11 cellular contexts compared by ENCODE assay signal in the genomic region with DNA sequence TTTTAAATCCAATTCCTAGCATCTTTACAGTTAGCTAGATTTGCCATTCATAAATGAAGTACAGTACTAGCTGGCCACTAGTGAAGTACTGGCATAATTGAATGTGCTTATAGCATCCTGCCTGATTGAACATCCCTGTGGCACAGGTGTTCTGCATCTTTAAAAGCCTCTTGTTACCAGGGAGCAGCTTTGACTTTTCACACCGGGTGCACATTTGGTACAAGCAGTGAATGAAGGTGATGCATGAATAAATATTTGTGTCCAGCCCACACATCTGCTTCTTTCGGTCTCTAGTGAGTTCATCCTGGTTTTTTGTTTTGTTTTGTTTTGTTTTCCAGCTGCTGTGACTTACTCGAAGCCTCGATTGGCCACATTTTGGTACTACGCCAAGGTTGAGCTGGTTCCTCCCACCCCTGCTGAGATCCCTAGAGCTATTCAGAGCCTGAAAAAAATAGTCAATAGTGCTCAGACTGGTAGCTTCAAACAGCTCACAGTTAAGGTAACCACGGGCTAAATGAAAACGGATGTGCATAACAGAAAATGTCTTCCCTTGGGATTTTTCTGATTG. TPM values are rescaled to one million over a fixed set of nuclear protein-coding genes. Genes with fewer than 3 reads are reported as not detected.
DNase-seq lines count a peak whose midpoint lies in the region; ATAC-seq and TF ChIP-seq lines count a peak whose summit lies in the region.
"Had no signal": no experiment of that assay in that cellular context is flagged by ENCODE, and none has a peak within 500 bp of the region (broad histone marks: within the 10 kb centered on the region; RNA-seq: fewer than 3 reads in every experiment).

No MANE protein-coding gene starts in this region.

- H3K27me3 ChIP-seq in cardiac muscle cell (no peaks in the 10 kb centered on the region), transverse colon (no peaks in the 10 kb centered on the region), stomach (no peaks in the 10 kb centered on the region)
- H3K27me3 ChIP-seq: vagina had no signal

- intact Hi-C loops in left cardiac atrium (cut with DNase I) (no loop called here), transverse colon (cut with DNase I; ENCODE audit: low total_unique reads) (no loop called here), stomach (cut with DNase I; ENCODE audit: low total_unique reads) (loop anchor here (10.0 kb wide), 1 partner anchor 78 kb away; no protein-coding TSS in a partner anchor)

- peak overlapping the region; percentile 25 for H3K27ac ChIP-seq in cardiac muscle cell
- H3K27ac ChIP-seq in transverse colon: peak overlapping the region in 1 of 4 donors; percentile 10
- no peak overlapping the region for H3K27ac ChIP-seq in stomach
- H3K27ac ChIP-seq: vagina had no signal

- peaks cover 33% of the 10 kb centered on the region for H3K4me1 ChIP-seq in cardiac muscle cell (ENCODE audit: low read depth)
- H3K4me1 ChIP-seq in transverse colon: peaks cover 13 to 24% (median 15%) of the 10 kb centered on the region in 4 donors
- H3K4me1 ChIP-seq in stomach: peaks cover 14 to 67% (median 32%) of the 10 kb centered on the region in 4 donors

- TF ChIP-seq POLR2A in transverse colon (IDR thresholded peaks at IDR 0.05): no peak
- TF ChIP-seq POLR2A in stomach (IDR thresholded peaks at IDR 0.05): no peak

- TF ChIP-seq CTCF in cardiac muscle cell (IDR thresholded peaks at IDR 0.05; ENCODE audit: low read depth, low read length): no peak
- no peak for TF ChIP-seq CTCF in transverse colon (IDR thresholded peaks at IDR 0.05)
- TF ChIP-seq CTCF in stomach (IDR thresholded peaks at IDR 0.05): no peak

- H3K36me3 ChIP-seq in cardiac muscle cell: peaks cover 11% of the 10 kb centered on the region
- H3K36me3 ChIP-seq in transverse colon: peaks cover 0 to 32% (median 8%) of the 10 kb centered on the region in 4 donors
- peaks cover 19 to 61% (median 52%) of the 10 kb centered on the region in 4 donors for H3K36me3 ChIP-seq in stomach

- H3K4me3 ChIP-seq in cardiac muscle cell (no peak overlapping the region), transverse colon (no peak overlapping the region), stomach (no peak overlapping the region)
- H3K4me3 ChIP-seq: vagina had no signal

- DNase-seq in cardiac muscle cell (ENCODE audit: low read depth in 1 of 2, low spot score in 1 of 2) (peak in 1 of 2 donors; percentile 26), left cardiac atrium (no peak), NCI-H2171 (lab: John Stamatoyannopoulos, UW) (peak; percentile 72), dermis blood vessel endothelial cell (peak; percentile 19), transverse colon (peak; percentile 40), AG08396 (ENCODE audit: low spot score) (no peak), stomach (no peak)
- DNase-seq: foreskin melanocyte; stimulated activated CD4-positive, alpha-beta T cell treated with anti-CD3 and anti-CD28 coated beads, Interleukin-4, amount 100 ng/mL, for 24 hours had no signal

- H3K9me3 ChIP-seq in cardiac muscle cell (ENCODE audit: low read depth) (no peaks in the 10 kb centered on the region), transverse colon (no peaks in the 10 kb centered on the region), stomach (no peaks in the 10 kb centered on the region)
- H3K9me3 ChIP-seq: vagina had no signal

- 75 to 76% methylated on average over 6 to 7 of the region's 7 CpGs for WGBS in transverse colon (ENCODE audit: low coverage in 1 of 2), 2 donors
- 62 to 71% (median 68%) methylated on average over 7 of the region's 7 CpGs for WGBS in stomach, 5 donors

- no peak for ATAC-seq in left cardiac atrium
- no peak for ATAC-seq in GM21619 (IDR thresholded peaks at IDR 0.05; ENCODE audit: unreplicated experiment)

- in situ Hi-C loops in transverse colon (cut with MboI; ENCODE audit: low pct_ligation_motif_present in 1 of 4, low pct_unique_long_range_greater_than_20kb in 1 of 4, low sequenced_read_pairs in 3 of 4): no loop called here

- no peak for TF ChIP-seq EP300 in transverse colon (IDR thresholded peaks at IDR 0.05; ENCODE audit: low read depth)
- TF ChIP-seq EP300 in stomach (IDR thresholded peaks at IDR 0.05): no peak

RNA-seq across cellular contexts. Expression of gene ATP5MG, which starts 5.3 kb away (rescaled TPM):
- total RNA-seq in cardiac muscle cell: 65.3 and 90.5 TPM in 2 replicates
- polyA plus RNA-seq in cardiac muscle cell: 734 and 884 TPM in 2 replicates
- 100 to 1,000 TPM; 567 to 582 TPM for total RNA-seq in left cardiac atrium
- total RNA-seq in dermis blood vessel endothelial cell: 46.4 and 58.9 TPM in 2 replicates
- total RNA-seq in transverse colon: 10 to 100 TPM in 3 of 4 donors, 1 to 10 TPM in 1; 3.8 to 74.2 (median 46.9) TPM
- total RNA-seq in stomach: 100 to 1,000 TPM in 4 of 5 donors, 10 to 100 TPM in 1; 98.5 to 152 (median 113) TPM
- 100 to 1,000 TPM; 233 to 312 (median 288) TPM for polyA plus RNA-seq in stomach

RNA-seq across cellular contexts. Expression of gene KMT2A, which starts 29.6 kb away (rescaled TPM):
- total RNA-seq in cardiac muscle cell (23.4 and 48.2 TPM in 2 replicates), left cardiac atrium (10 to 100 TPM; 23.7 to 25.2 TPM), dermis blood vessel endothelial cell (34.4 and 49.6 TPM in 2 replicates), transverse colon (100 to 1,000 TPM in 1 of 4 donors, 10 to 100 TPM in 3; 51.1 to 120 (median 75.5) TPM), stomach (10 to 100 TPM; 22.0 to 98.2 (median 79.8) TPM)
- polyA plus RNA-seq in cardiac muscle cell (28.0 and 31.6 TPM in 2 replicates), stomach (1 to 10 TPM; 4.5 to 6.4 (median 5.3) TPM)

RNA-seq across cellular contexts. Expression of gene UBE4A, which starts 47.3 kb away (rescaled TPM):
- total RNA-seq in cardiac muscle cell: 23.6 and 25.9 TPM in 2 replicates
- polyA plus RNA-seq in cardiac muscle cell: 17.4 and 26.6 TPM in 2 replicates
- 10 to 100 TPM; 32.9 to 41.2 TPM for total RNA-seq in left cardiac atrium
- 32.5 and 43.3 TPM in 2 replicates for total RNA-seq in dermis blood vessel endothelial cell
- 10 to 100 TPM; 42.3 to 54.3 (median 49.2) TPM for total RNA-seq in transverse colon
- 10 to 100 TPM; 17.1 to 68.8 (median 50.7) TPM for total RNA-seq in stomach
- polyA plus RNA-seq in stomach: 10 to 100 TPM in 1 of 3 donors, 1 to 10 TPM in 2; 3.5 to 11.8 (median 4.0) TPM

Comparison
In these comparisons a context has a peak if more than half of its experiments do, and no peak if none do; other contexts are left out.
1. DNase-seq: peak in NCI-H2171 (single experiment), dermis blood vessel endothelial cell (single experiment) and transverse colon (single experiment); none in left cardiac atrium (single experiment), AG08396 (single experiment) and stomach (single experiment).